Comparison of ENCODE assay signal across 14 cellular contexts in genomic region chr5:179276838-179277395, GRCh38.
A peak's percentile ranks its signal among the peaks of the same experiment; 100 is the strongest.
DNase-seq lines count a peak whose midpoint lies in the region; ATAC-seq and TF ChIP-seq lines count a peak whose summit lies in the region.
"Had no signal": no experiment of that assay in that cellular context is flagged by ENCODE, and none has a peak within 500 bp of the region (broad histone marks: within the 10 kb centered on the region; RNA-seq: fewer than 3 reads in every experiment).

No MANE protein-coding gene starts in this region.

- in situ Hi-C loops in KBM-7 (cut with MboI; ENCODE audit: low pct_unique_long_range_greater_than_20kb, low sequenced_read_pairs), result no loop called here

- intact Hi-C loops in left lung (cut with DNase I), result no loop called here

- H3K27me3 Mint-ChIP-seq in chondrocyte (ENCODE audit: low read depth) (no peaks in the 10 kb centered on the region), mesothelial cell of epicardium (ENCODE audit: low read depth) (no peaks in the 10 kb centered on the region)
- H3K27me3 Mint-ChIP-seq: activated CD4-positive, alpha-beta memory T cell treated with anti-CD3 and anti-CD28 coated beads, Interleukin-2, amount 10 ng/mL, durations not matched to agents 7 days and 5 days; stimulated activated memory B cell treated with anti-CD40 and anti-IgM and Interleukin-4, amounts not matched to agents 10 μg/mL and 1 μg/mL and 100 μg/mL, for 72 hours had no signal

- H3K4me3 ChIP-seq in H7 (ENCODE audit: insufficient read depth, low read depth, low read length), result no peak overlapping the region
- H3K4me3 ChIP-seq in left lung, result no peak overlapping the region
- H3K4me3 ChIP-seq in thoracic aorta, result no peak overlapping the region

- no peaks in the 10 kb centered on the region for H3K9me3 ChIP-seq in left lung
- H3K9me3 ChIP-seq in thoracic aorta, result no peaks in the 10 kb centered on the region

- H3K9me3 Mint-ChIP-seq in chondrocyte (ENCODE audit: low read depth), result no peaks in the 10 kb centered on the region
- H3K9me3 Mint-ChIP-seq in mesothelial cell of epicardium, result peaks cover 4% of the 10 kb centered on the region
- H3K9me3 Mint-ChIP-seq: activated CD4-positive, alpha-beta memory T cell treated with anti-CD3 and anti-CD28 coated beads, Interleukin-2, amount 10 ng/mL, durations not matched to agents 7 days and 5 days had no signal

- H3K36me3 Mint-ChIP-seq in chondrocyte (ENCODE audit: low read depth) (no peaks in the 10 kb centered on the region), mesothelial cell of epicardium (no peaks in the 10 kb centered on the region)
- H3K36me3 Mint-ChIP-seq: stimulated activated memory B cell treated with anti-CD40 and anti-IgM and Interleukin-4, amounts not matched to agents 10 μg/mL and 1 μg/mL and 100 μg/mL, for 72 hours had no signal

- H3K27ac Mint-ChIP-seq in chondrocyte (ENCODE audit: unreplicated experiment), result no peak overlapping the region
- no peak overlapping the region for H3K27ac Mint-ChIP-seq in mesothelial cell of epicardium
- H3K27ac Mint-ChIP-seq: activated CD4-positive, alpha-beta memory T cell treated with anti-CD3 and anti-CD28 coated beads, Interleukin-2, amount 10 ng/mL, durations not matched to agents 7 days and 5 days; stimulated activated memory B cell treated with anti-CD40 and anti-IgM and Interleukin-4, amounts not matched to agents 10 μg/mL and 1 μg/mL and 100 μg/mL, for 72 hours had no signal

- H3K4me1 ChIP-seq in left lung, result peaks cover 0 to 9% of the 10 kb centered on the region in 2 donors
- H3K4me1 ChIP-seq in thoracic aorta (ENCODE audit: control insufficient read depth in 1 of 2, low read depth in 2 of 2), result peaks cover 4 to 41% of the 10 kb centered on the region in 2 donors
- H3K4me1 ChIP-seq: foreskin keratinocyte had no signal

- no peak overlapping the region for H3K4me3 Mint-ChIP-seq in chondrocyte (ENCODE audit: unreplicated experiment)
- no peak overlapping the region for H3K4me3 Mint-ChIP-seq in mesothelial cell of epicardium
- H3K4me3 Mint-ChIP-seq: activated CD4-positive, alpha-beta memory T cell treated with anti-CD3 and anti-CD28 coated beads, Interleukin-2, amount 10 ng/mL, durations not matched to agents 7 days and 5 days; stimulated activated memory B cell treated with anti-CD40 and anti-IgM and Interleukin-4, amounts not matched to agents 10 μg/mL and 1 μg/mL and 100 μg/mL, for 72 hours had no signal

- ATAC-seq in left lung (no peak), thoracic aorta (ENCODE audit: insufficient number of reproducible peaks, low FRiP score, low read depth) (no peak), HG03108 (IDR thresholded peaks at IDR 0.05; ENCODE audit: unreplicated experiment) (no peak)
- ATAC-seq: foreskin keratinocyte; stimulated activated memory B cell treated with anti-CD40 and anti-IgM and Interleukin-4, amounts not matched to agents 10 μg/mL and 1 μg/mL and 100 μg/mL, for 72 hours had no signal

- H3K27ac ChIP-seq in left lung (peak overlapping the region; percentile 20 to 80), thoracic aorta (peak overlapping the region; percentile 53 to 75)
- H3K27ac ChIP-seq: foreskin keratinocyte had no signal

- H3K4me1 Mint-ChIP-seq in chondrocyte (ENCODE audit: low read depth), result peaks cover 49% of the 10 kb centered on the region
- H3K4me1 Mint-ChIP-seq in mesothelial cell of epicardium, result peaks cover 9% of the 10 kb centered on the region
- H3K4me1 Mint-ChIP-seq: activated CD4-positive, alpha-beta memory T cell treated with anti-CD3 and anti-CD28 coated beads, Interleukin-2, amount 10 ng/mL, durations not matched to agents 7 days and 5 days; stimulated activated memory B cell treated with anti-CD40 and anti-IgM and Interleukin-4, amounts not matched to agents 10 μg/mL and 1 μg/mL and 100 μg/mL, for 72 hours had no signal

- H3K36me3 ChIP-seq in H7 (replicated peaks; ENCODE audit: control insufficient read depth, insufficient read depth, low read length) (no peaks in the 10 kb centered on the region), left lung (peaks cover 0 to 8% of the 10 kb centered on the region in 2 donors), thoracic aorta (no peaks in the 10 kb centered on the region)

- DNase-seq in H7 (peak; percentile 79), chondrocyte (ENCODE audit: low spot score) (peak; percentile 81), left lung (peak in 1 of 2 donors; percentile 54), thoracic aorta (ENCODE audit: low spot score) (no peak), KBM-7 (no peak), mesothelial cell of epicardium (ENCODE audit: low spot score in 2 of 2, unreplicated experiment in 2 of 2) (no peak)
- DNase-seq in activated CD8-positive, alpha-beta memory T cell treated with anti-CD3 and anti-CD28 coated beads, Interleukin-2, amount 50 U/mL, for 48 hours, result no peak
- DNase-seq: activated CD4-positive, alpha-beta memory T cell treated with anti-CD3 and anti-CD28 coated beads, Interleukin-2, amount 10 ng/mL, durations not matched to agents 7 days and 5 days; foreskin keratinocyte; NCI-H2107; nucleus accumbens; stimulated activated CD4-positive, alpha-beta T cell treated with anti-CD3 and anti-CD28 coated beads, Interleukin-2, amount 100 ng/mL, for 24 hours had no signal

- H3K27me3 ChIP-seq in H7 (ENCODE audit: control insufficient read depth, insufficient read depth, low read length) (no peaks in the 10 kb centered on the region), left lung (peaks cover 0 to 9% of the 10 kb centered on the region in 2 donors), thoracic aorta (replicated peaks; ENCODE audit: insufficient read depth) (no peaks in the 10 kb centered on the region)
- H3K27me3 ChIP-seq: foreskin keratinocyte had no signal

- TF ChIP-seq CTCF in chondrocyte (IDR thresholded peaks at IDR 0.05) (peak; percentile 33), left lung (IDR thresholded peaks at IDR 0.05) (no peak), thoracic aorta (IDR thresholded peaks at IDR 0.05) (no peak), mesothelial cell of epicardium (IDR thresholded peaks at IDR 0.05; ENCODE audit: unreplicated experiment) (no peak)

Comparison
In these comparisons a context has a peak if more than half of its experiments do, and no peak if none do; other contexts are left out.
1. DNase-seq: peak in H7 (single experiment) and chondrocyte (single experiment); none in thoracic aorta (single experiment), KBM-7 (single experiment), activated CD8-positive, alpha-beta memory T cell treated with anti-CD3 and anti-CD28 coated beads, Interleukin-2, amount 50 U/mL, for 48 hours (single experiment) and mesothelial cell of epicardium (0 of 2).